In genomic region chr4:173111031-173111430, GRCh38 we compare ENCODE assay signal across 25 cellular contexts. TPM values are rescaled to one million over a fixed set of nuclear protein-coding genes. Genes with fewer than 3 reads are reported as not detected.
DNase-seq lines count a peak whose midpoint lies in the region; ATAC-seq, FAIRE-seq and TF ChIP-seq lines count a peak whose summit lies in the region.
"Had no signal": no experiment of that assay in that cellular context is flagged by ENCODE, and none has a peak within 500 bp of the region (broad histone marks: within the 10 kb centered on the region; RNA-seq: fewer than 3 reads in every experiment).

No MANE protein-coding gene starts in this region.

- no peaks in the 10 kb centered on the region for H3K36me3 Mint-ChIP-seq in activated CD4-positive, alpha-beta memory T cell treated with anti-CD3 and anti-CD28 coated beads, Interleukin-2, amount 10 ng/mL, durations not matched to agents 7 days and 5 days (ENCODE audit: low read depth)
- H3K36me3 Mint-ChIP-seq: CD14-positive monocyte; CD4-positive, alpha-beta memory T cell; CD4-positive, CD25-positive, alpha-beta regulatory T cell had no signal

- intact Hi-C loops in K562 (cut with micrococcal nuclease) (no loop called here), HepG2 (cut with micrococcal nuclease; ENCODE audit: unreplicated experiment) (no loop called here)

- H3K9me3 Mint-ChIP-seq in activated CD4-positive, alpha-beta memory T cell treated with anti-CD3 and anti-CD28 coated beads, Interleukin-2, amount 10 ng/mL, durations not matched to agents 7 days and 5 days: peaks cover 4% of the 10 kb centered on the region
- H3K9me3 Mint-ChIP-seq: CD8-positive, alpha-beta memory T cell had no signal

- H2AFZ ChIP-seq in K562 (ENCODE audit: low read depth, low read length): no peak overlapping the region
- H2AFZ ChIP-seq in GM23248: no peak overlapping the region
- no peak overlapping the region for H2AFZ ChIP-seq in HepG2 (ENCODE audit: low read length)

- H3K4me3 ChIP-seq in K562: no peak overlapping the region
- no peak overlapping the region for H3K4me3 ChIP-seq in GM23248
- H3K4me3 ChIP-seq in HepG2 (replicated peaks in 1 of 3; ENCODE audit: insufficient read depth in 1 of 3, low read depth in 2 of 3, low read length in 3 of 3): no peak overlapping the region
- H3K4me3 ChIP-seq: BLaER1 had no signal

- H3K27ac Mint-ChIP-seq in activated CD4-positive, alpha-beta memory T cell treated with anti-CD3 and anti-CD28 coated beads, Interleukin-2, amount 10 ng/mL, durations not matched to agents 7 days and 5 days: no peak overlapping the region
- H3K27ac Mint-ChIP-seq: CD14-positive monocyte; CD4-positive, alpha-beta memory T cell; CD4-positive, CD25-positive, alpha-beta regulatory T cell; CD8-positive, alpha-beta memory T cell had no signal

- no peaks in the 10 kb centered on the region for H3K4me1 Mint-ChIP-seq in activated CD4-positive, alpha-beta memory T cell treated with anti-CD3 and anti-CD28 coated beads, Interleukin-2, amount 10 ng/mL, durations not matched to agents 7 days and 5 days
- H3K4me1 Mint-ChIP-seq: CD14-positive monocyte; CD4-positive, alpha-beta memory T cell; CD4-positive, CD25-positive, alpha-beta regulatory T cell; CD8-positive, alpha-beta memory T cell had no signal

- ATAC-seq in HG02981 (IDR thresholded peaks at IDR 0.05; ENCODE audit: unreplicated experiment) (peak; percentile 51), K562 (no peak), esophagus mucosa (peak; percentile 90), HG02798 (IDR thresholded peaks at IDR 0.05; ENCODE audit: poor library complexity, unreplicated experiment) (no peak), HepG2 (no peak)

- H3K4me1 ChIP-seq in K562 (replicated peaks in 1 of 2; ENCODE audit: control insufficient read depth in 2 of 2, insufficient read depth in 2 of 2, low read length in 2 of 2): peaks cover 0 to 2% of the 10 kb centered on the region in 2 experiments; a peak in 1 of 5 replicates
- no peaks in the 10 kb centered on the region for H3K4me1 ChIP-seq in GM23248 (ENCODE audit: insufficient read depth)
- H3K4me1 ChIP-seq in HepG2 (ENCODE audit: insufficient read depth, low read length): no peaks in the 10 kb centered on the region
- H3K4me1 ChIP-seq: BE2C, BLaER1 had no signal

- TF ChIP-seq POLR2A in K562 (conservative IDR thresholded peaks at IDR 0.05): no peak
- no peak for TF ChIP-seq POLR2A in HepG2 (IDR thresholded peaks at IDR 0.05; ENCODE audit: insufficient read depth in 1 of 2, low read depth in 2 of 2, low read length in 2 of 2)

- H3K9me3 ChIP-seq in K562 (replicated peaks; ENCODE audit: control insufficient read depth, insufficient read depth, low read depth, low read length): no peaks in the 10 kb centered on the region
- no peaks in the 10 kb centered on the region for H3K9me3 ChIP-seq in GM23248 (ENCODE audit: low read depth)
- no peaks in the 10 kb centered on the region for H3K9me3 ChIP-seq in HepG2 (ENCODE audit: low read length)
- H3K9me3 ChIP-seq: BE2C, BLaER1 had no signal

- H4K20me1 ChIP-seq in K562 (replicated peaks; ENCODE audit: control insufficient read depth, insufficient read depth, low read length): no peaks in the 10 kb centered on the region
- no peaks in the 10 kb centered on the region for H4K20me1 ChIP-seq in GM23248 (ENCODE audit: insufficient read depth)
- no peaks in the 10 kb centered on the region for H4K20me1 ChIP-seq in HepG2 (ENCODE audit: insufficient read depth, low read length)
- H4K20me1 ChIP-seq: BLaER1 had no signal

- CTCF ChIA-PET in K562 (lab: Yijun Ruan, JAX; ENCODE audit: low intra/inter-chr PET ratio): no interaction called here
- CTCF ChIA-PET in activated CD4-positive, alpha-beta memory T cell treated with anti-CD3 and anti-CD28 coated beads, Interleukin-2, amount 10 ng/mL, durations not matched to agents 7 days and 5 days (lab: Charles Lee): interaction anchor here (1.4 to 2.3 kb wide), 2 partner anchors 87 to 191 kb away, joined by 4 to 5 read pairs; no protein-coding TSS in a partner anchor
- CTCF ChIA-PET in HepG2 (lab: Yijun Ruan, JAX; ENCODE audit: low intra/inter-chr PET ratio, low total read pairs): no interaction called here

- no peaks in the 10 kb centered on the region for H3F3A ChIP-seq in GM23248 (ENCODE audit: insufficient read depth)

- no peaks in the 10 kb centered on the region for H3K9me2 ChIP-seq in GM23248 (ENCODE audit: insufficient read depth)

- TF ChIP-seq EP300 in K562 (IDR thresholded peaks at IDR 0.05; ENCODE audit: low read length) (no peak), HepG2 (IDR thresholded peaks at IDR 0.05; ENCODE audit: low read depth in 2 of 2, low read length in 2 of 2) (no peak), HepG2 (CRISPR knock-in tag; IDR thresholded peaks at IDR 0.05; ENCODE audit: borderline replicate concordance) (no peak)

- TF ChIP-seq RAD21 in K562 (CRISPR knock-in tag; conservative IDR thresholded peaks at IDR 0.05 in 1 of 2, IDR thresholded peaks at IDR 0.05 in 1 of 2) (no peak), HepG2 (CRISPR knock-in tag; IDR thresholded peaks at IDR 0.05) (no peak)

- no peaks in the 10 kb centered on the region for H3K36me3 ChIP-seq in K562 (ENCODE audit: control insufficient read depth, insufficient read depth, low read length)
- no peaks in the 10 kb centered on the region for H3K36me3 ChIP-seq in GM23248 (ENCODE audit: low read depth)
- no peaks in the 10 kb centered on the region for H3K36me3 ChIP-seq in HepG2 (replicated peaks in 1 of 2; ENCODE audit: control insufficient read depth in 1 of 2, insufficient read depth in 2 of 2, low read length in 2 of 2)
- H3K36me3 ChIP-seq: BE2C, BLaER1 had no signal

- FAIRE-seq in K562 (lab: Jason Lieb, UNC) (no peak), HepG2 (lab: Jason Lieb, UNC) (no peak)
- FAIRE-seq: G401.6, GM12891 had no signal

- no peak overlapping the region for H3K4me3 Mint-ChIP-seq in activated CD4-positive, alpha-beta memory T cell treated with anti-CD3 and anti-CD28 coated beads, Interleukin-2, amount 10 ng/mL, durations not matched to agents 7 days and 5 days
- H3K4me3 Mint-ChIP-seq: CD14-positive monocyte; CD4-positive, alpha-beta memory T cell; CD4-positive, CD25-positive, alpha-beta regulatory T cell; CD8-positive, alpha-beta memory T cell had no signal

- H3K27me3 ChIP-seq in K562 (ENCODE audit: control insufficient read depth in 2 of 2, insufficient read depth in 2 of 2, low read length in 2 of 2): no peaks in the 10 kb centered on the region
- no peaks in the 10 kb centered on the region; the same call in 1 of the 2 replicates for H3K27me3 ChIP-seq in GM23248 (replicated peaks; ENCODE audit: insufficient read depth)
- H3K27me3 ChIP-seq in HepG2 (ENCODE audit: control insufficient read depth in 1 of 2, insufficient read depth in 2 of 2, low read length in 2 of 2): no peaks in the 10 kb centered on the region; a peak in 1 of 5 replicates
- H3K27me3 ChIP-seq: BE2C, BLaER1 had no signal

- TF ChIP-seq CTCF in K562 (IDR thresholded peaks at IDR 0.05 in 2 of 3, conservative IDR thresholded peaks at IDR 0.05 in 1 of 3; ENCODE audit: insufficient read depth in 2 of 3, low read depth in 1 of 3, low read length in 3 of 3) (no peak), HepG2 (CRISPR knock-in tag; IDR thresholded peaks at IDR 0.05) (no peak)

- no peaks in the 10 kb centered on the region for H3K79me2 ChIP-seq in K562 (ENCODE audit: control insufficient read depth, insufficient read depth, low read length)
- H3K79me2 ChIP-seq in GM23248 (ENCODE audit: insufficient read depth): no peaks in the 10 kb centered on the region
- H3K79me2 ChIP-seq in HepG2 (ENCODE audit: insufficient read depth, low read length): no peaks in the 10 kb centered on the region

- DNase-seq in K562 (ENCODE audit: extremely low read depth in 1 of 4, low spot score in 3 of 4) (no peak), GM23248 (no peak), HepG2 (ENCODE audit: low spot score) (no peak)
- no peak for DNase-seq in activated CD4-positive, alpha-beta memory T cell treated with anti-CD3 and anti-CD28 coated beads, Interleukin-2, amount 10 ng/mL, durations not matched to agents 7 days and 5 days
- DNase-seq: 8988T; ACHN; BE2C; C1 segment of cervical spinal cord; CD4-positive, alpha-beta memory T cell; CD4-positive, CD25-positive, alpha-beta regulatory T cell; CD8-positive, alpha-beta memory T cell; COR-L47; DMS 273 treated with DMSO at 0.1 percent for 48 hours; DMS153; DMS53; DMS79; DND-41; GF-D8 had no signal

- no peak overlapping the region for H3K4me2 ChIP-seq in K562 (ENCODE audit: insufficient read depth, low read length)
- H3K4me2 ChIP-seq in GM23248 (ENCODE audit: unreplicated experiment): no peak overlapping the region
- H3K4me2 ChIP-seq in HepG2 (ENCODE audit: low read depth, low read length): no peak overlapping the region
- H3K4me2 ChIP-seq: BLaER1 had no signal

- H3K27me3 Mint-ChIP-seq in activated CD4-positive, alpha-beta memory T cell treated with anti-CD3 and anti-CD28 coated beads, Interleukin-2, amount 10 ng/mL, durations not matched to agents 7 days and 5 days: peaks cover 4% of the 10 kb centered on the region
- H3K27me3 Mint-ChIP-seq: CD4-positive, CD25-positive, alpha-beta regulatory T cell had no signal

- H3K9ac ChIP-seq in K562 (ENCODE audit: insufficient read depth in 1 of 2, low read depth in 2 of 2, low read length in 2 of 2) (no peak overlapping the region), GM23248 (no peak overlapping the region), HepG2 (ENCODE audit: insufficient read depth, low read depth, low read length) (no peak overlapping the region)
- H3K9ac ChIP-seq: BLaER1 had no signal

- H3K27ac ChIP-seq in K562 (ENCODE audit: extremely low read depth, low read depth, low read length): no peak overlapping the region
- H3K27ac ChIP-seq in GM23248: no peak overlapping the region
- H3K27ac ChIP-seq in HepG2 (ENCODE audit: extremely low read length, insufficient read depth, low read length): no peak overlapping the region
- H3K27ac ChIP-seq: BLaER1 had no signal

- H3K9me1 ChIP-seq in K562 (ENCODE audit: control insufficient read depth, insufficient read depth, low read length): no peaks in the 10 kb centered on the region

- POLR2A ChIA-PET in K562 (lab: Yijun Ruan, JAX): no interaction called here
- POLR2A ChIA-PET in activated CD4-positive, alpha-beta memory T cell treated with anti-CD3 and anti-CD28 coated beads, Interleukin-2, amount 10 ng/mL, durations not matched to agents 7 days and 5 days (lab: Charles Lee): no interaction called here
- POLR2A ChIA-PET in HepG2 (lab: Yijun Ruan, JAX): no interaction called here

- BruUV-seq in K562 (replicated peaks; lab: Mats Ljungman, UMichigan) (no TSS peak), HepG2 (replicated peaks; lab: Mats Ljungman, UMichigan) (no TSS peak)

- in situ Hi-C loops in K562 (cut with MboI): no loop called here
- in situ Hi-C loops in GM23248 (cut with MboI): no loop called here
- in situ Hi-C loops in HepG2 (cut with HindIII; ENCODE audit: extremely low pct_ligation_motif_present, low pct_unique_long_range_greater_than_20kb): no loop called here

RNA-seq across cellular contexts. Expression of gene GALNT7, which starts 57.6 kb away (rescaled TPM):
- 42.3 and 108 TPM in 2 replicates for total RNA-seq in K562 (2011; cell fraction: chromatin; rRNA removed; ENCODE audit: low replicate concordance)
- total RNA-seq in K562 (2011; cell fraction: nucleolus; rRNA removed): 23.0 and 36.6 TPM in 2 replicates
- 55.6 and 77.9 TPM in 2 replicates for total RNA-seq in K562 (2011; cell fraction: nucleoplasm; rRNA removed)
- total RNA-seq in K562 (2014; rRNA removed) (17.7 and 19.4 TPM in 2 replicates), K562 (2014; rRNA removed; fragmentation: Illumina TruSeq; extraction: Trizol) (33.4 and 38.6 TPM in 2 replicates), K562 (2015; rRNA removed; fragmentation: Illumina TruSeq; extraction: Trizol) (31.8 and 38.7 TPM in 2 replicates), K562 (2021) (31.1 and 33.2 TPM in 2 replicates), esophagus mucosa (39.0 TPM), HepG2 (2016; rRNA removed; fragmentation: Illumina TruSeq; extraction: Trizol) (0.13 TPM in 1 of 2 replicates, not detected in the other)
- polyA plus RNA-seq in K562 (2011; rRNA removed) (21.3 and 33.2 TPM in 2 replicates), K562 (2014; fragmentation: Illumina TruSeq; extraction: Trizol) (27.3 and 32.8 TPM in 2 replicates), K562 (2014; fragmentation: Nextera tagmentation; extraction: Ambion mirVana) (10 to 100 TPM; 16.7 to 26.1 TPM), K562 (2014; rRNA removed) (21.1 and 21.6 TPM in 2 replicates), GM23248 (2016; fragmentation: Nextera tagmentation; extraction: Ambion mirVana) (5.8 and 7.0 TPM in 2 replicates), HepG2 (2011; rRNA removed) (0.07 and 0.08 TPM in 2 replicates)
- 4.3 and 9.6 TPM in 2 replicates for polyA plus RNA-seq in K562 (2011; cell fraction: cytosol; rRNA removed)
- polyA plus RNA-seq in K562 (2011; cell fraction: nucleus; rRNA removed): 29.3 and 34.4 TPM in 2 replicates
- polyA plus RNA-seq in K562 (2012): 21.2 and 27.6 TPM in 2 replicates
- polyA minus RNA-seq in K562 (2011; rRNA and poly(A)+ RNA removed): 50.8 and 57.2 TPM in 2 replicates
- polyA minus RNA-seq in K562 (2011; cell fraction: cytosol; rRNA and poly(A)+ RNA removed): 15.0 and 22.5 TPM in 2 replicates
- 31.9 and 40.0 TPM in 2 replicates for polyA minus RNA-seq in K562 (2011; cell fraction: nucleus; rRNA and poly(A)+ RNA removed)
- total RNA-seq in activated CD4-positive, alpha-beta memory T cell treated with anti-CD3 and anti-CD28 coated beads, Interleukin-2, amount 10 ng/mL, durations not matched to agents 7 days and 5 days: 10 to 100 TPM; 16.0 to 19.1 TPM
- total RNA-seq in GM23248 (2014; rRNA removed; shearing (Covaris generic)): 8.0 and 13.1 TPM in 2 replicates
- not detected in 2 replicates for total RNA-seq in HepG2 (2016; cell fraction: cytosol; rRNA removed; fragmentation: Illumina TruSeq; extraction: Trizol; ENCODE audit: low read depth)
- total RNA-seq in HepG2 (2016; cell fraction: insoluble cytoplasmic fraction; rRNA removed; fragmentation: Illumina TruSeq; extraction: Trizol): 0.09 and 0.12 TPM in 2 replicates
- total RNA-seq in HepG2 (2016; cell fraction: membrane; rRNA removed; fragmentation: Illumina TruSeq; extraction: Trizol): not detected in 2 replicates
- total RNA-seq in HepG2 (2016; cell fraction: nucleus; rRNA removed; fragmentation: Illumina TruSeq; extraction: Trizol): 0.47 and 1.0 TPM in 2 replicates
- polyA plus RNA-seq in HepG2 (2011; cell fraction: cytosol; rRNA removed): 0.04 and 0.05 TPM in 2 replicates
- polyA plus RNA-seq in HepG2 (2011; cell fraction: nucleus; rRNA removed): 0.03 and 0.07 TPM in 2 replicates
- 0.08 and 0.17 TPM in 2 replicates for polyA plus RNA-seq in HepG2 (2012)
- not detected in 2 replicates for polyA plus RNA-seq in HepG2 (2016; cell fraction: cytosol; fragmentation: Illumina TruSeq; extraction: Trizol; ENCODE audit: low read depth)
- polyA plus RNA-seq in HepG2 (2016; cell fraction: insoluble cytoplasmic fraction; fragmentation: Illumina TruSeq; extraction: Trizol; ENCODE audit: low read depth): 0.09 and 0.14 TPM in 2 replicates
- not detected in 2 replicates for polyA plus RNA-seq in HepG2 (2016; cell fraction: membrane; fragmentation: Illumina TruSeq; extraction: Trizol; ENCODE audit: low read depth)
- 0.17 and 0.26 TPM in 2 replicates for polyA plus RNA-seq in HepG2 (2016; cell fraction: nucleus; fragmentation: Illumina TruSeq; extraction: Trizol; ENCODE audit: insufficient read depth, low read depth)
- polyA minus RNA-seq in HepG2 (2011; rRNA and poly(A)+ RNA removed; ENCODE audit: low replicate concordance): 0.04 and 21.5 TPM in 2 replicates
- 0.18 TPM in 1 of 2 replicates, not detected in the other for polyA minus RNA-seq in HepG2 (2011; cell fraction: cytosol; rRNA and poly(A)+ RNA removed)
- 0.37 and 0.39 TPM in 2 replicates for polyA minus RNA-seq in HepG2 (2011; cell fraction: nucleus; rRNA and poly(A)+ RNA removed)

Comparison
In these comparisons a context has a peak if more than half of its experiments do, and no peak if none do; other contexts are left out.
1. ATAC-seq: peak in HG02981 (single experiment) and esophagus mucosa (single experiment); none in K562 (single experiment), HG02798 (single experiment) and HepG2 (single experiment).